8 cellular contexts compared by ENCODE assay signal in the genomic region with DNA sequence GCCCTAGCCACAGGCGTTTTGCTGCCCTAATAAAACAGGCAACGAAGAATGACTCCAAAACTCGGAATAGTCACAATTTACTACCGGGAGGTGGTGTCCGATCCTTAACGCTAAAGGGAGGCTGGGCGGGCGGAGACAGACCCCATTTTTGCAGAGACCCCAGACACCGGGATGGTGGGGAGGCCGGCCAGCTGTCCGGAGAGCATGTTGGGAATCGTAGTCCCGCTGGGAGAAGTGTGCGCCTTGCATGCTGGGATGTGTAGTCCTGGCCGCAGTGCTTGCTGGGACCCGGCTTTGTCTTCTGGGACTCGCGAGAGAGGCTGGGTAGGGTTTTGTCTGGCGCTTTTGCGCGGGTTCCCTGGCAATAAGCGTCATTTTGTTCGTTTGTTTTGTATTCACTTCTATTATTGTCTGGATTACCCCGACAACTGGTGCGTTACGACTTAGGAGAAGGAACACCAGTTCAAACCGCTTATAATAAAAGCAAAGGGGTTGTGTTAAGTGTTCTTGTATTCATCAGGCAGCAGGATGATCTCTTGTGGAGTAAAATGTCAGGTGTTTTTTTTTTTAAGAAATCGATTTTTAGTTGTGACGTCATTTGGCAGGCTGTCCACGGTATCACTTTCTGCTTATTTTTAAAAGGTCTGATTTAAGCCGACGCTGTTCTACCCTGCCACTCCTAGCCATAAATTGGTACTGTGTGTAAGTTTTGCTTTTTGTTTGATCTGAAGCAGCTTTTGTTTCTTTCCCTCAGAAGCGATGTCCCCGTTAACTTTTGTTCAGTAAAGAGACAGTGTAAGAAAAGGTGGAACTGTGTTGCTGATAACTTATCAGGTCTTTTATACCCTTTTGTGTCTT. TPM values are rescaled to one million over a fixed set of nuclear protein-coding genes. Genes with fewer than 3 reads are reported as not detected.
DNase-seq lines count a peak whose midpoint lies in the region; ATAC-seq, FAIRE-seq and TF ChIP-seq lines count a peak whose summit lies in the region.

No MANE protein-coding gene starts in this region.

- TSS peak; percentile 96 for BruUV-seq in HepG2 (replicated peaks; lab: Mats Ljungman, UMichigan)

- H3K9me3 Mint-ChIP-seq in CD14-positive monocyte = peaks cover 0 to 3% (median 0%) of the 10 kb centered on the region in 7 donors

- CTCF ChIA-PET in HepG2 (lab: Yijun Ruan, JAX; ENCODE audit: low intra/inter-chr PET ratio, low total read pairs) = no interaction called here

- H4K20me1 ChIP-seq in HepG2 (ENCODE audit: insufficient read depth, low read length) = no peaks in the 10 kb centered on the region; the same call in 1 of the 2 replicates

- in situ Hi-C loops in HepG2 (cut with HindIII; ENCODE audit: extremely low pct_ligation_motif_present, low pct_unique_long_range_greater_than_20kb) = loop anchor here (5.0 kb wide), 1 partner anchor 40 kb away; no protein-coding TSS in a partner anchor

- POLR2A ChIA-PET in HepG2 (lab: Yijun Ruan, JAX) = interaction anchor here (0.7 kb wide), 1 partner anchor 17 kb away, joined by 3 read pairs; no protein-coding TSS in a partner anchor

- peak overlapping the region; percentile 81 for H3K9ac ChIP-seq in HepG2 (ENCODE audit: insufficient read depth, low read depth, low read length)

- peaks cover 0 to 5% (median 0%) of the 10 kb centered on the region in 3 donors for H3K27me3 Mint-ChIP-seq in CD14-positive monocyte (ENCODE audit: low read depth in 3 of 3)

- peak overlapping the region; percentile 91 for H3K4me2 ChIP-seq in HepG2 (ENCODE audit: low read depth, low read length)

- WGBS in HepG2 (ENCODE audit: low lambda C conversion rate) = 2% methylated on average over 24 of the region's 34 CpGs

- no peak for TF ChIP-seq RAD21 in HepG2 (CRISPR knock-in tag; IDR thresholded peaks at IDR 0.05)

- peak overlapping the region; percentile 81 to 94 (median 92) for H3K27ac Mint-ChIP-seq in CD14-positive monocyte

- peak overlapping the region; percentile 62 to 94 (median 91) for H3K4me3 ChIP-seq in HepG2 (replicated peaks in 1 of 3; ENCODE audit: insufficient read depth in 1 of 3, low read depth in 2 of 3, low read length in 3 of 3)

- no peaks in the 10 kb centered on the region for H3K9me3 ChIP-seq in HepG2 (ENCODE audit: low read length)

- H3K36me3 ChIP-seq in HepG2 (replicated peaks in 1 of 2; ENCODE audit: control insufficient read depth in 1 of 2, insufficient read depth in 2 of 2, low read length in 2 of 2) = no peaks in the 10 kb centered on the region

- peaks cover 24% of the 10 kb centered on the region for H3K4me1 Mint-ChIP-seq in CD14-positive monocyte

- ATAC-seq in GM19372 (IDR thresholded peaks at IDR 0.05; ENCODE audit: low read depth, unreplicated experiment) (peak; percentile 71), HG03521 (IDR thresholded peaks at IDR 0.05; ENCODE audit: unreplicated experiment) (peak; percentile 78), HepG2 (peak; percentile 94)

- peak; percentile 57 to 58 for TF ChIP-seq POLR2A in HepG2 (IDR thresholded peaks at IDR 0.05; ENCODE audit: insufficient read depth in 1 of 2, low read depth in 2 of 2, low read length in 2 of 2)

- TF ChIP-seq CTCF in CD14-positive monocyte (IDR thresholded peaks at IDR 0.05) = no peak
- TF ChIP-seq CTCF in HepG2 (CRISPR knock-in tag; IDR thresholded peaks at IDR 0.05) = no peak

- peak overlapping the region; percentile 96 to 97 for H3K4me3 Mint-ChIP-seq in CD14-positive monocyte

- peaks cover 11 to 14% of the 10 kb centered on the region in 2 donors for H3K36me3 Mint-ChIP-seq in CD14-positive monocyte

- peak overlapping the region; percentile 89 for H2AFZ ChIP-seq in HepG2 (ENCODE audit: low read length)

- no peaks in the 10 kb centered on the region; a peak in 1 of 5 replicates for H3K27me3 ChIP-seq in HepG2 (ENCODE audit: control insufficient read depth in 1 of 2, insufficient read depth in 2 of 2, low read length in 2 of 2)

- FAIRE-seq in HepG2 (lab: Jason Lieb, UNC) = peak; percentile 76

- peaks cover 54% of the 10 kb centered on the region for H3K4me1 ChIP-seq in HepG2 (ENCODE audit: insufficient read depth, low read length)

- DNase-seq in CD14-positive monocyte (ENCODE audit: low spot score) (peak; percentile 96), NCI-H69 (lab: John Stamatoyannopoulos, UW) (peak; percentile 96), dermis microvascular lymphatic vessel endothelial cell (ENCODE audit: low read depth in 2 of 2) (peak; percentile 98 to 99), HepG2 (ENCODE audit: low spot score) (peak; percentile 96)
- peak; percentile 94 for DNase-seq in activated CD4-positive, alpha-beta T cell treated with anti-CD3 and anti-CD28 coated beads, Interleukin-2, amount 50 U/mL, for 1 hour
- DNase-seq in stimulated activated CD4-positive, alpha-beta T cell treated with anti-CD3 and anti-CD28 coated beads, Interleukin-4, amount 100 ng/mL, for 1 hour = peak; percentile 91

- TF ChIP-seq EP300 in HepG2 (IDR thresholded peaks at IDR 0.05; ENCODE audit: low read depth in 2 of 2, low read length in 2 of 2) = no peak
- no peak for TF ChIP-seq EP300 in HepG2 (CRISPR knock-in tag; IDR thresholded peaks at IDR 0.05; ENCODE audit: borderline replicate concordance)

- intact Hi-C loops in CD14-positive monocyte (cut with micrococcal nuclease) (loop anchor here (5.0 to 10.0 kb wide), 3 partner anchors 490 to 1310 kb away; partner anchors contain the start of genes KATNAL1 (in 1 of the 2) and UBL3 (in 1 of the 2)), HepG2 (cut with micrococcal nuclease; ENCODE audit: unreplicated experiment) (loop anchor here (10.0 kb wide), 1 partner anchor 768 kb away; no protein-coding TSS in a partner anchor)

- H3K27ac ChIP-seq in HepG2 (ENCODE audit: extremely low read length, insufficient read depth, low read length) = peak overlapping the region; percentile 78

- peaks cover 39% of the 10 kb centered on the region for H3K79me2 ChIP-seq in HepG2 (ENCODE audit: insufficient read depth, low read length)

TF ChIP-seq in HepG2, 621 proteins besides CTCF, POLR2A, EP300 and RAD21 (continues in another document):
- TF ChIP-seq NR2C2 (CRISPR knock-in tag; IDR thresholded peaks at IDR 0.05; ENCODE audit: borderline replicate concordance) (peak; percentile 60; the same call in 1 of the 2 replicates), MIER3 (CRISPR knock-in tag; IDR thresholded peaks at IDR 0.05; ENCODE audit: borderline replicate concordance) (no peak), SALL1 (CRISPR knock-in tag; IDR thresholded peaks at IDR 0.05) (peak; percentile 18; the same call in 1 of the 2 replicates)

RNA-seq across cellular contexts. Expression of gene HSPH1, which starts 0.7 kb away (rescaled TPM):
- polyA plus RNA-seq in CD14-positive monocyte (10 to 100 TPM in 1 of 2 donors, 1 to 10 TPM in 1; 7.4 to 11.3 TPM), HepG2 (2011; rRNA removed) (11.2 and 13.0 TPM in 2 replicates)
- total RNA-seq in dermis microvascular lymphatic vessel endothelial cell (54.4 and 59.3 TPM in 2 replicates), HepG2 (2016; rRNA removed; fragmentation: Illumina TruSeq; extraction: Trizol) (62.9 and 131 TPM in 2 replicates)
- 9.3 and 10.6 TPM in 2 replicates for total RNA-seq in HepG2 (2016; cell fraction: cytosol; rRNA removed; fragmentation: Illumina TruSeq; extraction: Trizol; ENCODE audit: low read depth)
- 61.8 and 129 TPM in 2 replicates for total RNA-seq in HepG2 (2016; cell fraction: insoluble cytoplasmic fraction; rRNA removed; fragmentation: Illumina TruSeq; extraction: Trizol)
- total RNA-seq in HepG2 (2016; cell fraction: membrane; rRNA removed; fragmentation: Illumina TruSeq; extraction: Trizol) = 29.7 and 34.1 TPM in 2 replicates
- 73.1 and 87.7 TPM in 2 replicates for total RNA-seq in HepG2 (2016; cell fraction: nucleus; rRNA removed; fragmentation: Illumina TruSeq; extraction: Trizol)
- polyA plus RNA-seq in HepG2 (2011; cell fraction: cytosol; rRNA removed) = 4.2 and 7.2 TPM in 2 replicates
- 11.8 and 15.2 TPM in 2 replicates for polyA plus RNA-seq in HepG2 (2011; cell fraction: nucleus; rRNA removed)
- polyA plus RNA-seq in HepG2 (2012) = 26.4 and 61.0 TPM in 2 replicates
- 7.7 and 9.3 TPM in 2 replicates for polyA plus RNA-seq in HepG2 (2016; cell fraction: cytosol; fragmentation: Illumina TruSeq; extraction: Trizol; ENCODE audit: low read depth)
- 135 and 137 TPM in 2 replicates for polyA plus RNA-seq in HepG2 (2016; cell fraction: insoluble cytoplasmic fraction; fragmentation: Illumina TruSeq; extraction: Trizol; ENCODE audit: low read depth)
- polyA plus RNA-seq in HepG2 (2016; cell fraction: membrane; fragmentation: Illumina TruSeq; extraction: Trizol; ENCODE audit: low read depth) = 20.4 and 27.2 TPM in 2 replicates
- 102 and 104 TPM in 2 replicates for polyA plus RNA-seq in HepG2 (2016; cell fraction: nucleus; fragmentation: Illumina TruSeq; extraction: Trizol; ENCODE audit: insufficient read depth, low read depth)
- polyA minus RNA-seq in HepG2 (2011; rRNA and poly(A)+ RNA removed; ENCODE audit: low replicate concordance) = 4.1 and 12.8 TPM in 2 replicates
- 16.3 and 18.9 TPM in 2 replicates for polyA minus RNA-seq in HepG2 (2011; cell fraction: cytosol; rRNA and poly(A)+ RNA removed)
- polyA minus RNA-seq in HepG2 (2011; cell fraction: nucleus; rRNA and poly(A)+ RNA removed) = 46.5 and 58.1 TPM in 2 replicates

RNA-seq across cellular contexts. Expression of gene B3GLCT, which starts 37.4 kb away (rescaled TPM):
- polyA plus RNA-seq in CD14-positive monocyte (1 to 10 TPM; 2.0 TPM), HepG2 (2011; rRNA removed) (1.9 and 2.0 TPM in 2 replicates)
- total RNA-seq in dermis microvascular lymphatic vessel endothelial cell (30.8 and 33.0 TPM in 2 replicates), HepG2 (2016; rRNA removed; fragmentation: Illumina TruSeq; extraction: Trizol) (4.4 and 7.1 TPM in 2 replicates)
- 1.5 and 1.7 TPM in 2 replicates for total RNA-seq in HepG2 (2016; cell fraction: cytosol; rRNA removed; fragmentation: Illumina TruSeq; extraction: Trizol; ENCODE audit: low read depth)
- total RNA-seq in HepG2 (2016; cell fraction: insoluble cytoplasmic fraction; rRNA removed; fragmentation: Illumina TruSeq; extraction: Trizol) = 4.5 and 7.7 TPM in 2 replicates
- 2.9 and 3.4 TPM in 2 replicates for total RNA-seq in HepG2 (2016; cell fraction: membrane; rRNA removed; fragmentation: Illumina TruSeq; extraction: Trizol)
- total RNA-seq in HepG2 (2016; cell fraction: nucleus; rRNA removed; fragmentation: Illumina TruSeq; extraction: Trizol) = 7.2 and 8.5 TPM in 2 replicates
- polyA plus RNA-seq in HepG2 (2011; cell fraction: cytosol; rRNA removed) = 1.3 and 1.7 TPM in 2 replicates
- polyA plus RNA-seq in HepG2 (2011; cell fraction: nucleus; rRNA removed) = 0.79 and 1.2 TPM in 2 replicates
- 2.2 and 3.0 TPM in 2 replicates for polyA plus RNA-seq in HepG2 (2012)
- polyA plus RNA-seq in HepG2 (2016; cell fraction: cytosol; fragmentation: Illumina TruSeq; extraction: Trizol; ENCODE audit: low read depth) = 0.46 and 0.54 TPM in 2 replicates
- 2.9 and 3.3 TPM in 2 replicates for polyA plus RNA-seq in HepG2 (2016; cell fraction: insoluble cytoplasmic fraction; fragmentation: Illumina TruSeq; extraction: Trizol; ENCODE audit: low read depth)
- 1.4 and 1.5 TPM in 2 replicates for polyA plus RNA-seq in HepG2 (2016; cell fraction: membrane; fragmentation: Illumina TruSeq; extraction: Trizol; ENCODE audit: low read depth)
- polyA plus RNA-seq in HepG2 (2016; cell fraction: nucleus; fragmentation: Illumina TruSeq; extraction: Trizol; ENCODE audit: insufficient read depth, low read depth) = 7.6 and 8.4 TPM in 2 replicates
- polyA minus RNA-seq in HepG2 (2011; rRNA and poly(A)+ RNA removed; ENCODE audit: low replicate concordance) = 2.6 and 4.6 TPM in 2 replicates
- polyA minus RNA-seq in HepG2 (2011; cell fraction: cytosol; rRNA and poly(A)+ RNA removed) = 2.5 TPM in 2 replicates
- polyA minus RNA-seq in HepG2 (2011; cell fraction: nucleus; rRNA and poly(A)+ RNA removed) = 3.5 TPM in 2 replicates

Comparison
In these comparisons a context has a peak if more than half of its experiments do, and no peak if none do; other contexts are left out.
1. Peak in every context shown above with its lines: DNase-seq, ATAC-seq, H3K4me3 ChIP-seq and H3K27ac ChIP-seq.